ENCODE assay signal across 9 cellular contexts in genomic region chr5:80216753-80217596, GRCh38. TPM values are rescaled to one million over a fixed set of nuclear protein-coding genes. Genes with fewer than 3 reads are reported as not detected.
DNase-seq lines count a peak whose midpoint lies in the region; ATAC-seq and TF ChIP-seq lines count a peak whose summit lies in the region.
"Had no signal": no experiment of that assay in that cellular context is flagged by ENCODE, and none has a peak within 500 bp of the region (broad histone marks: within the 10 kb centered on the region; RNA-seq: fewer than 3 reads in every experiment).

No MANE protein-coding gene starts in this region.

- H3K9me3 ChIP-seq in left lung (no peaks in the 10 kb centered on the region), thymus (ENCODE audit: control insufficient read depth) (no peaks in the 10 kb centered on the region)
- H3K9me3 ChIP-seq: ovary had no signal

- H3K4me1 Mint-ChIP-seq in activated naive CD4-positive, alpha-beta T cell treated with anti-CD3 and anti-CD28 coated beads for 36 hours (ENCODE audit: low read depth), result peaks cover 87% of the 10 kb centered on the region

- H3K36me3 ChIP-seq in left lung, result no peaks in the 10 kb centered on the region
- H3K36me3 ChIP-seq in thymus (ENCODE audit: control insufficient read depth, insufficient read depth), result no peaks in the 10 kb centered on the region
- H3K36me3 ChIP-seq: ovary had no signal

- peak overlapping the region; percentile 11 to 71 for H3K27ac ChIP-seq in left lung
- H3K27ac ChIP-seq in thymus (ENCODE audit: low read depth), result peak overlapping the region; percentile 37
- H3K27ac ChIP-seq: ovary had no signal

- peak; percentile 92 for ATAC-seq in left lung
- ATAC-seq in GM19324 (IDR thresholded peaks at IDR 0.05; ENCODE audit: low FRiP score, unreplicated experiment), result no peak

- H3K9me3 Mint-ChIP-seq in activated naive CD4-positive, alpha-beta T cell treated with anti-CD3 and anti-CD28 coated beads for 36 hours, result peaks cover 2% of the 10 kb centered on the region

- H3K4me3 ChIP-seq in left lung (peak overlapping the region in 1 of 2 donors; percentile 14), thymus (ENCODE audit: low read length) (no peak overlapping the region)
- H3K4me3 ChIP-seq: ovary had no signal

- CTCF ChIA-PET in activated naive CD4-positive, alpha-beta T cell treated with anti-CD3 and anti-CD28 coated beads for 36 hours (lab: Charles Lee), result interaction anchor here (0.5 to 1.6 kb wide), 9 partner anchors 11 to 164 kb away, joined by 3 to 9 read pairs (median 5); no protein-coding TSS in a partner anchor

- H3K36me3 Mint-ChIP-seq in activated naive CD4-positive, alpha-beta T cell treated with anti-CD3 and anti-CD28 coated beads for 36 hours (ENCODE audit: low read depth), result peaks cover 7% of the 10 kb centered on the region

- peak overlapping the region; percentile 79 for H3K4me3 Mint-ChIP-seq in activated naive CD4-positive, alpha-beta T cell treated with anti-CD3 and anti-CD28 coated beads for 36 hours

- WGBS in thymus, result 69% methylated on average over 12 of the region's 12 CpGs

- no peaks in the 10 kb centered on the region for H3K27me3 ChIP-seq in left lung
- H3K27me3 ChIP-seq in thymus (ENCODE audit: control insufficient read depth, insufficient read depth), result no peaks in the 10 kb centered on the region
- H3K27me3 ChIP-seq: ovary had no signal

- H3K4me1 ChIP-seq in left lung (peaks cover 21 to 46% of the 10 kb centered on the region in 2 donors), thymus (ENCODE audit: control insufficient read depth, insufficient read depth, low read length) (peaks cover 13% of the 10 kb centered on the region)

- intact Hi-C loops in activated naive CD4-positive, alpha-beta T cell treated with anti-CD3 and anti-CD28 coated beads for 36 hours (cut with micrococcal nuclease), result loop anchor here (1.0 kb wide), 1 partner anchor 26 kb away; no protein-coding TSS in a partner anchor
- intact Hi-C loops in left lung (cut with DNase I), result no loop called here

- DNase-seq in NCI-H1436 (lab: John Stamatoyannopoulos, UW) (peak; percentile 55), NCI-H1436 treated with DMSO at 0.1 percent for 48 hours (lab: John Stamatoyannopoulos, UW) (no peak), left lung (peak in 1 of 2 donors; percentile 83), SIG-M5 treated with dmso at 0.1 percent for 504 hours (lab: John Stamatoyannopoulos, UW; ENCODE audit: unreplicated experiment) (no peak), retina (no peak)
- peak; percentile 66 for DNase-seq in activated naive CD4-positive, alpha-beta T cell treated with anti-CD3 and anti-CD28 coated beads for 36 hours

- TF ChIP-seq CTCF in left lung (IDR thresholded peaks at IDR 0.05), result no peak

- peak overlapping the region; percentile 90 for H3K27ac Mint-ChIP-seq in activated naive CD4-positive, alpha-beta T cell treated with anti-CD3 and anti-CD28 coated beads for 36 hours

- H3K27me3 Mint-ChIP-seq in activated naive CD4-positive, alpha-beta T cell treated with anti-CD3 and anti-CD28 coated beads for 36 hours (ENCODE audit: low read depth), result no peaks in the 10 kb centered on the region

RNA-seq across cellular contexts. Expression of gene SERINC5, which starts 38.9 kb away (rescaled TPM):
- 10 to 100 TPM; 34.8 to 36.4 TPM for total RNA-seq in activated naive CD4-positive, alpha-beta T cell treated with anti-CD3 and anti-CD28 coated beads for 36 hours
- total RNA-seq in left lung, result 10 to 100 TPM; 57.0 to 80.7 TPM
- 7.1 TPM for polyA plus RNA-seq in thymus

Comparison
In these comparisons a context has a peak if more than half of its experiments do, and no peak if none do; other contexts are left out.
1. DNase-seq: peak in NCI-H1436 (single experiment) and activated naive CD4-positive, alpha-beta T cell treated with anti-CD3 and anti-CD28 coated beads for 36 hours (single experiment); none in NCI-H1436 treated with DMSO at 0.1 percent for 48 hours (single experiment), SIG-M5 treated with dmso at 0.1 percent for 504 hours (single experiment) and retina (single experiment).